Comparison of ENCODE assay signal across 13 cellular contexts in genomic region chr3:64548200-64548889, GRCh38.
DNase-seq lines count a peak whose midpoint lies in the region; ATAC-seq lines count a peak whose summit lies in the region.
"Had no signal": no experiment of that assay in that cellular context is flagged by ENCODE, and none has a peak within 500 bp of the region (broad histone marks: within the 10 kb centered on the region; RNA-seq: fewer than 3 reads in every experiment).

No MANE protein-coding gene starts in this region.

- no peak overlapping the region for H3K9ac ChIP-seq in rectal smooth muscle tissue (ENCODE audit: low read length)

- H3K27ac ChIP-seq in right cardiac atrium (ENCODE audit: low read length) (peak overlapping the region; percentile 72), rectal smooth muscle tissue (ENCODE audit: low read depth, low read length) (peak overlapping the region; percentile 80)

- ATAC-seq in right cardiac atrium (peak; percentile 79 to 93), HG03378 (IDR thresholded peaks at IDR 0.05; ENCODE audit: unreplicated experiment) (no peak), HG03442 (IDR thresholded peaks at IDR 0.05; ENCODE audit: unreplicated experiment) (no peak)

- H3K27me3 ChIP-seq in right cardiac atrium (ENCODE audit: control insufficient read depth, insufficient read depth), result no peaks in the 10 kb centered on the region
- no peaks in the 10 kb centered on the region for H3K27me3 ChIP-seq in rectal smooth muscle tissue (ENCODE audit: control insufficient read depth, insufficient read depth, low read length)

- WGBS in right cardiac atrium, result 31% methylated on average over 6 of the region's 6 CpGs

- no peak overlapping the region for H3K4me3 ChIP-seq in right cardiac atrium (ENCODE audit: low read length)
- H3K4me3 ChIP-seq in rectal smooth muscle tissue (ENCODE audit: low read length), result no peak overlapping the region

- DNase-seq in Ammon's horn (ENCODE audit: low spot score) (peak; percentile 48), brain pericyte (ENCODE audit: low read depth, low spot score) (peak; percentile 50), right cardiac atrium (peak; percentile 63 to 89 (median 80)), AML-193 (lab: John Stamatoyannopoulos, UW) (no peak)
- no peak for DNase-seq in activated T-cell treated with anti-CD3 and anti-CD28 coated beads, Interleukin-2, amount 50 U/mL, for 48 hours
- DNase-seq: amniotic stem cell, erythroblast, GF-D8, MV-4-11, NCI-H446 had no signal

- no peaks in the 10 kb centered on the region for H3K36me3 ChIP-seq in rectal smooth muscle tissue (ENCODE audit: control insufficient read depth, insufficient read depth, low read length)

- H3K9me3 ChIP-seq in right cardiac atrium (ENCODE audit: control insufficient read depth, low read length), result no peaks in the 10 kb centered on the region

- intact Hi-C loops in right cardiac atrium (cut with DNase I), result no loop called here

- peaks cover 14% of the 10 kb centered on the region for H3K4me1 ChIP-seq in right cardiac atrium (ENCODE audit: control insufficient read depth, insufficient read depth, low read length)
- peaks cover 34% of the 10 kb centered on the region for H3K4me1 ChIP-seq in rectal smooth muscle tissue (ENCODE audit: control insufficient read depth, insufficient read depth, low read length)

Comparison
In these comparisons a context has a peak if more than half of its experiments do, and no peak if none do; other contexts are left out.
1. DNase-seq: peak in Ammon's horn (single experiment), brain pericyte (single experiment) and right cardiac atrium (3 of 3); none in activated T-cell treated with anti-CD3 and anti-CD28 coated beads, Interleukin-2, amount 50 U/mL, for 48 hours (0 of 2) and AML-193 (0 of 2).
2. ATAC-seq: peak in right cardiac atrium (2 of 2); none in HG03378 (single experiment) and HG03442 (single experiment).